Comparison of ENCODE assay signal across 2 cellular contexts in the genomic region with DNA sequence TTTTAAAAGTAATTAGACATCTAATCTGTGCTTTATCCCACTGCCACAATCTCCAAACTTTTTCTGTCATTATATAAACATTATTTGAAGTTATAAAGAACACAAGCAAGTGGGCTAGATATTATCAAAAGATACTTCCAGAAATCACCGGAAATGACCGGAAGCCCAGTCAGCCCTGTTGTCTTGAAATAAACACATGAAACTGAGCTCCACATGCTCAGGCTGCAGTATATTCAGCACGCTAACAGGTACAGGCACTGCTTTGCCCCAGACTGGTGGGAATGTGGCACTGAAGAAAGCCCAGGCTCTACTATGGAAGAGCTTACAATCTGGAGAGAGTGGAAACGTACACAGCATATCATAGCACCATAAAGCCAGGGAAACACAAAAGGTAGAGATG.
TF ChIP-seq lines count a peak whose summit lies in the region.

No MANE protein-coding gene starts in this region.

TF ChIP-seq in GM23338, 12 proteins besides CTCF, POLR2A, EP300 and RAD21 (continues in another document):
- TF ChIP-seq NANOG (IDR thresholded peaks at IDR 0.05; ENCODE audit: borderline replicate concordance) (no peak), JUNB (IDR thresholded peaks at IDR 0.05; ENCODE audit: unreplicated experiment) (no peak), STAT1 (IDR thresholded peaks at IDR 0.05; ENCODE audit: unreplicated experiment) (no peak), EZH2phosphoT487 (IDR thresholded peaks at IDR 0.05; ENCODE audit: unreplicated experiment) (no peak), ZNF331 (CRISPR knock-in tag; IDR thresholded peaks at IDR 0.05; ENCODE audit: low read depth) (no peak), ZNF114 (CRISPR knock-in tag; IDR thresholded peaks at IDR 0.05) (no peak), EZH2 (IDR thresholded peaks at IDR 0.05; ENCODE audit: low read depth, unreplicated experiment) (no peak)
- TF ChIP-seq, protein P1, sequence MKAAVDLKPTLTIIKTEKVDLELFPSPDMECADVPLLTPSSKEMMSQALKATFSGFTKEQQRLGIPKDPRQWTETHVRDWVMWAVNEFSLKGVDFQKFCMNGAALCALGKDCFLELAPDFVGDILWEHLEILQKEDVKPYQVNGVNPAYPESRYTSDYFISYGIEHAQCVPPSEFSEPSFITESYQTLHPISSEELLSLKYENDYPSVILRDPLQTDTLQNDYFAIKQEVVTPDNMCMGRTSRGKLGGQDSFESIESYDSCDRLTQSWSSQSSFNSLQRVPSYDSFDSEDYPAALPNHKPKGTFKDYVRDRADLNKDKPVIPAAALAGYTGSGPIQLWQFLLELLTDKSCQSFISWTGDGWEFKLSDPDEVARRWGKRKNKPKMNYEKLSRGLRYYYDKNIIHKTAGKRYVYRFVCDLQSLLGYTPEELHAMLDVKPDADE (IDR thresholded peaks at IDR 0.05): no peak
- TF ChIP-seq, protein P2, sequence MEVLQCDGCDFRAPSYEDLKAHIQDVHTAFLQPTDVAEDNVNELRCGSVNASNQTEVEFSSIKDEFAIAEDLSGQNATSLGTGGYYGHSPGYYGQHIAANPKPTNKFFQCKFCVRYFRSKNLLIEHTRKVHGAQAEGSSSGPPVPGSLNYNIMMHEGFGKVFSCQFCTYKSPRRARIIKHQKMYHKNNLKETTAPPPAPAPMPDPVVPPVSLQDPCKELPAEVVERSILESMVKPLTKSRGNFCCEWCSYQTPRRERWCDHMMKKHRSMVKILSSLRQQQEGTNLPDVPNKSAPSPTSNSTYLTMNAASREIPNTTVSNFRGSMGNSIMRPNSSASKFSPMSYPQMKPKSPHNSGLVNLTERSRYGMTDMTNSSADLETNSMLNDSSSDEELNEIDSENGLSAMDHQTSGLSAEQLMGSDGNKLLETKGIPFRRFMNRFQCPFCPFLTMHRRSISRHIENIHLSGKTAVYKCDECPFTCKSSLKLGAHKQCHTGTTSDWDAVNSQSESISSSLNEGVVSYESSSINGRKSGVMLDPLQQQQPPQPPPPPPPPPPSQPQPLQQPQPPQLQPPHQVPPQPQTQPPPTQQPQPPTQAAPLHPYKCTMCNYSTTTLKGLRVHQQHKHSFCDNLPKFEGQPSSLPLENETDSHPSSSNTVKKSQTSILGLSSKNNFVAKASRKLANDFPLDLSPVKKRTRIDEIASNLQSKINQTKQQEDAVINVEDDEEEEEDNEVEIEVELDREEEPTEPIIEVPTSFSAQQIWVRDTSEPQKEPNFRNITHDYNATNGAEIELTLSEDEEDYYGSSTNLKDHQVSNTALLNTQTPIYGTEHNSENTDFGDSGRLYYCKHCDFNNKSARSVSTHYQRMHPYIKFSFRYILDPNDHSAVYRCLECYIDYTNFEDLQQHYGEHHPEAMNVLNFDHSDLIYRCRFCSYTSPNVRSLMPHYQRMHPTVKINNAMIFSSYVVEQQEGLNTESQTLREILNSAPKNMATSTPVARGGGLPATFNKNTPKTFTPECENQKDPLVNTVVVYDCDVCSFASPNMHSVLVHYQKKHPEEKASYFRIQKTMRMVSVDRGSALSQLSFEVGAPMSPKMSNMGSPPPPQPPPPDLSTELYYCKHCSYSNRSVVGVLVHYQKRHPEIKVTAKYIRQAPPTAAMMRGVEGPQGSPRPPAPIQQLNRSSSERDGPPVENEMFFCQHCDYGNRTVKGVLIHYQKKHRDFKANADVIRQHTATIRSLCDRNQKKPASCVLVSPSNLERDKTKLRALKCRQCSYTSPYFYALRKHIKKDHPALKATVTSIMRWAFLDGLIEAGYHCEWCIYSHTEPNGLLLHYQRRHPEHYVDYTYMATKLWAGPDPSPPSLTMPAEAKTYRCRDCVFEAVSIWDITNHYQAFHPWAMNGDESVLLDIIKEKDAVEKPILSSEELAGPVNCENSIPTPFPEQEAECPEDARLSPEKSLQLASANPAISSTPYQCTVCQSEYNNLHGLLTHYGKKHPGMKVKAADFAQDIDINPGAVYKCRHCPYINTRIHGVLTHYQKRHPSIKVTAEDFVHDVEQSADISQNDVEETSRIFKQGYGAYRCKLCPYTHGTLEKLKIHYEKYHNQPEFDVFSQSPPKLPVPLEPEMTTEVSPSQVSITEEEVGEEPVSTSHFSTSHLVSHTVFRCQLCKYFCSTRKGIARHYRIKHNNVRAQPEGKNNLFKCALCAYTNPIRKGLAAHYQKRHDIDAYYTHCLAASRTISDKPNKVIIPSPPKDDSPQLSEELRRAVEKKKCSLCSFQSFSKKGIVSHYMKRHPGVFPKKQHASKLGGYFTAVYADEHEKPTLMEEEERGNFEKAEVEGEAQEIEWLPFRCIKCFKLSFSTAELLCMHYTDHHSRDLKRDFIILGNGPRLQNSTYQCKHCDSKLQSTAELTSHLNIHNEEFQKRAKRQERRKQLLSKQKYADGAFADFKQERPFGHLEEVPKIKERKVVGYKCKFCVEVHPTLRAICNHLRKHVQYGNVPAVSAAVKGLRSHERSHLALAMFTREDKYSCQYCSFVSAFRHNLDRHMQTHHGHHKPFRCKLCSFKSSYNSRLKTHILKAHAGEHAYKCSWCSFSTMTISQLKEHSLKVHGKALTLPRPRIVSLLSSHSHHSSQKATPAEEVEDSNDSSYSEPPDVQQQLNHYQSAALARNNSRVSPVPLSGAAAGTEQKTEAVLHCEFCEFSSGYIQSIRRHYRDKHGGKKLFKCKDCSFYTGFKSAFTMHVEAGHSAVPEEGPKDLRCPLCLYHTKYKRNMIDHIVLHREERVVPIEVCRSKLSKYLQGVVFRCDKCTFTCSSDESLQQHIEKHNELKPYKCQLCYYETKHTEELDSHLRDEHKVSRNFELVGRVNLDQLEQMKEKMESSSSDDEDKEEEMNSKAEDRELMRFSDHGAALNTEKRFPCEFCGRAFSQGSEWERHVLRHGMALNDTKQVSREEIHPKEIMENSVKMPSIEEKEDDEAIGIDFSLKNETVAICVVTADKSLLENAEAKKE (CRISPR knock-in tag; IDR thresholded peaks at IDR 0.05): no peak
- TF ChIP-seq, protein P3, sequence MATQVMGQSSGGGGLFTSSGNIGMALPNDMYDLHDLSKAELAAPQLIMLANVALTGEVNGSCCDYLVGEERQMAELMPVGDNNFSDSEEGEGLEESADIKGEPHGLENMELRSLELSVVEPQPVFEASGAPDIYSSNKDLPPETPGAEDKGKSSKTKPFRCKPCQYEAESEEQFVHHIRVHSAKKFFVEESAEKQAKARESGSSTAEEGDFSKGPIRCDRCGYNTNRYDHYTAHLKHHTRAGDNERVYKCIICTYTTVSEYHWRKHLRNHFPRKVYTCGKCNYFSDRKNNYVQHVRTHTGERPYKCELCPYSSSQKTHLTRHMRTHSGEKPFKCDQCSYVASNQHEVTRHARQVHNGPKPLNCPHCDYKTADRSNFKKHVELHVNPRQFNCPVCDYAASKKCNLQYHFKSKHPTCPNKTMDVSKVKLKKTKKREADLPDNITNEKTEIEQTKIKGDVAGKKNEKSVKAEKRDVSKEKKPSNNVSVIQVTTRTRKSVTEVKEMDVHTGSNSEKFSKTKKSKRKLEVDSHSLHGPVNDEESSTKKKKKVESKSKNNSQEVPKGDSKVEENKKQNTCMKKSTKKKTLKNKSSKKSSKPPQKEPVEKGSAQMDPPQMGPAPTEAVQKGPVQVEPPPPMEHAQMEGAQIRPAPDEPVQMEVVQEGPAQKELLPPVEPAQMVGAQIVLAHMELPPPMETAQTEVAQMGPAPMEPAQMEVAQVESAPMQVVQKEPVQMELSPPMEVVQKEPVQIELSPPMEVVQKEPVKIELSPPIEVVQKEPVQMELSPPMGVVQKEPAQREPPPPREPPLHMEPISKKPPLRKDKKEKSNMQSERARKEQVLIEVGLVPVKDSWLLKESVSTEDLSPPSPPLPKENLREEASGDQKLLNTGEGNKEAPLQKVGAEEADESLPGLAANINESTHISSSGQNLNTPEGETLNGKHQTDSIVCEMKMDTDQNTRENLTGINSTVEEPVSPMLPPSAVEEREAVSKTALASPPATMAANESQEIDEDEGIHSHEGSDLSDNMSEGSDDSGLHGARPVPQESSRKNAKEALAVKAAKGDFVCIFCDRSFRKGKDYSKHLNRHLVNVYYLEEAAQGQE (IDR thresholded peaks at IDR 0.05; ENCODE audit: unreplicated experiment): no peak

TF ChIP-seq in H1, 55 proteins besides CTCF, POLR2A, EP300 and RAD21:
- TF ChIP-seq, protein P4, sequence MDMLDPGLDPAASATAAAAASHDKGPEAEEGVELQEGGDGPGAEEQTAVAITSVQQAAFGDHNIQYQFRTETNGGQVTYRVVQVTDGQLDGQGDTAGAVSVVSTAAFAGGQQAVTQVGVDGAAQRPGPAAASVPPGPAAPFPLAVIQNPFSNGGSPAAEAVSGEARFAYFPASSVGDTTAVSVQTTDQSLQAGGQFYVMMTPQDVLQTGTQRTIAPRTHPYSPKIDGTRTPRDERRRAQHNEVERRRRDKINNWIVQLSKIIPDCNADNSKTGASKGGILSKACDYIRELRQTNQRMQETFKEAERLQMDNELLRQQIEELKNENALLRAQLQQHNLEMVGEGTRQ (IDR thresholded peaks at IDR 0.05; ENCODE audit: low read length): no peak
- TF ChIP-seq SP4 (IDR thresholded peaks at IDR 0.05; ENCODE audit: low read length) (no peak), EGR1 (IDR thresholded peaks at IDR 0.05; ENCODE audit: borderline replicate concordance, low read depth, low read length) (no peak), RFX5 (IDR thresholded peaks at IDR 0.05; ENCODE audit: borderline replicate concordance, low read depth, low read length) (no peak), TAF7 (optimal IDR thresholded peaks at IDR 0.05; ENCODE audit: borderline replicate concordance, low read depth, low read length) (no peak), HDAC6 (IDR thresholded peaks at IDR 0.05; ENCODE audit: low read depth, low read length) (no peak), KDM1A (IDR thresholded peaks at IDR 0.05; ENCODE audit: borderline replicate concordance, low read length) (no peak), EZH2 (IDR thresholded peaks at IDR 0.05; ENCODE audit: low read depth, low read length, severe bottlenecking) (no peak)
- TF ChIP-seq, protein P5, sequence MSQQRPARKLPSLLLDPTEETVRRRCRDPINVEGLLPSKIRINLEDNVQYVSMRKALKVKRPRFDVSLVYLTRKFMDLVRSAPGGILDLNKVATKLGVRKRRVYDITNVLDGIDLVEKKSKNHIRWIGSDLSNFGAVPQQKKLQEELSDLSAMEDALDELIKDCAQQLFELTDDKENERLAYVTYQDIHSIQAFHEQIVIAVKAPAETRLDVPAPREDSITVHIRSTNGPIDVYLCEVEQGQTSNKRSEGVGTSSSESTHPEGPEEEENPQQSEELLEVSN (IDR thresholded peaks at IDR 0.05): no peak
TF ChIP-seq in H1: peak in this region for 0.
